In genomic region chr1:16199157-16199501, GRCh38 we compare ENCODE assay signal across 14 cellular contexts. TPM values are rescaled to one million over a fixed set of nuclear protein-coding genes. Genes with fewer than 3 reads are reported as not detected.
A peak's percentile ranks its signal among the peaks of the same experiment; 100 is the strongest.
DNase-seq lines count a peak whose midpoint lies in the region; ATAC-seq and TF ChIP-seq lines count a peak whose summit lies in the region.
"Had no signal": no experiment of that assay in that cellular context is flagged by ENCODE, and none has a peak within 500 bp of the region (broad histone marks: within the 10 kb centered on the region; RNA-seq: fewer than 3 reads in every experiment).

No MANE protein-coding gene starts in this region.

- H3K4me3 Mint-ChIP-seq in activated CD8-positive, alpha-beta T cell treated with anti-CD3 and anti-CD28 coated beads for 36 hours, result no peak overlapping the region
- H3K4me3 Mint-ChIP-seq in memory B cell, result no peak overlapping the region
- H3K4me3 Mint-ChIP-seq: CD8-positive, alpha-beta memory T cell had no signal

- no peak for DNase-seq in activated naive CD4-positive, alpha-beta T cell treated with anti-CD3 and anti-CD28 coated beads, Interleukin-2, amount 50 U/mL, for 72 hours (ENCODE audit: low spot score in 2 of 2)
- no peak for DNase-seq in activated naive CD4-positive, alpha-beta T cell (lab: John Stamatoyannopoulos, UW)
- no peak for DNase-seq in activated CD8-positive, alpha-beta T cell treated with anti-CD3 and anti-CD28 coated beads for 36 hours
- DNase-seq in memory B cell (ENCODE audit: low spot score in 2 of 2) (no peak), NCI-H82 treated with DMSO at 0.1 percent for 48 hours (lab: John Stamatoyannopoulos, UW; ENCODE audit: unreplicated experiment) (no peak), NCI-H345 treated with DMSO at 0.1 percent for 48 hours (lab: John Stamatoyannopoulos, UW; ENCODE audit: unreplicated experiment) (no peak), DMS153 (lab: John Stamatoyannopoulos, UW) (no peak)
- DNase-seq: AML-193; CD8-positive, alpha-beta memory T cell; NCI-H1092 treated with DMSO at 0.1 percent for 48 hours; NCI-H1694; NCI-H2107; NCI-H345; Right ventricle myocardium superior had no signal

- no peaks in the 10 kb centered on the region for H3K27me3 Mint-ChIP-seq in activated CD8-positive, alpha-beta T cell treated with anti-CD3 and anti-CD28 coated beads for 36 hours
- H3K27me3 Mint-ChIP-seq in memory B cell, result no peaks in the 10 kb centered on the region
- H3K27me3 Mint-ChIP-seq: CD8-positive, alpha-beta memory T cell had no signal

- no peak for TF ChIP-seq CTCF in activated CD8-positive, alpha-beta T cell treated with anti-CD3 and anti-CD28 coated beads for 36 hours (IDR thresholded peaks at IDR 0.05)

- ATAC-seq in activated naive CD4-positive, alpha-beta T cell treated with anti-CD3 and anti-CD28 coated beads, Interleukin-2, amount 50 U/mL, for 72 hours, result no peak
- peak; percentile 56 for ATAC-seq in activated CD8-positive, alpha-beta T cell treated with anti-CD3 and anti-CD28 coated beads for 36 hours
- no peak for ATAC-seq in memory B cell (ENCODE audit: low read depth)

- CTCF ChIA-PET in activated CD8-positive, alpha-beta T cell treated with anti-CD3 and anti-CD28 coated beads for 36 hours (lab: Charles Lee), result interaction anchor here (0.9 to 1.4 kb wide), 3 partner anchors 10 to 116 kb away, joined by 3 to 5 read pairs (median 4); partner anchors contain the start of gene CPLANE2

- H3K4me1 Mint-ChIP-seq in activated CD8-positive, alpha-beta T cell treated with anti-CD3 and anti-CD28 coated beads for 36 hours (ENCODE audit: low read depth), result peaks cover 6% of the 10 kb centered on the region
- peaks cover 5% of the 10 kb centered on the region for H3K4me1 Mint-ChIP-seq in memory B cell

- no peaks in the 10 kb centered on the region for H3K36me3 Mint-ChIP-seq in activated naive CD4-positive, alpha-beta T cell treated with anti-CD3 and anti-CD28 coated beads, Interleukin-2, amount 50 U/mL, for 72 hours
- peaks cover 3% of the 10 kb centered on the region for H3K36me3 Mint-ChIP-seq in activated CD8-positive, alpha-beta T cell treated with anti-CD3 and anti-CD28 coated beads for 36 hours (ENCODE audit: low read depth)
- H3K36me3 Mint-ChIP-seq in memory B cell, result peaks cover 13% of the 10 kb centered on the region

- POLR2A ChIA-PET in activated CD8-positive, alpha-beta T cell treated with anti-CD3 and anti-CD28 coated beads for 36 hours (lab: Charles Lee), result no interaction called here

- H3K27ac Mint-ChIP-seq in activated naive CD4-positive, alpha-beta T cell treated with anti-CD3 and anti-CD28 coated beads, Interleukin-2, amount 50 U/mL, for 72 hours, result peak overlapping the region; percentile 2 to 40
- H3K27ac Mint-ChIP-seq in activated CD8-positive, alpha-beta T cell treated with anti-CD3 and anti-CD28 coated beads for 36 hours, result no peak overlapping the region
- H3K27ac Mint-ChIP-seq in memory B cell, result peak overlapping the region; percentile 4

- H3K9me3 Mint-ChIP-seq in activated naive CD4-positive, alpha-beta T cell treated with anti-CD3 and anti-CD28 coated beads, Interleukin-2, amount 50 U/mL, for 72 hours, result no peaks in the 10 kb centered on the region
- H3K9me3 Mint-ChIP-seq in activated CD8-positive, alpha-beta T cell treated with anti-CD3 and anti-CD28 coated beads for 36 hours, result no peaks in the 10 kb centered on the region
- no peaks in the 10 kb centered on the region for H3K9me3 Mint-ChIP-seq in memory B cell
- H3K9me3 Mint-ChIP-seq: CD8-positive, alpha-beta memory T cell had no signal

- intact Hi-C loops in activated CD8-positive, alpha-beta T cell treated with anti-CD3 and anti-CD28 coated beads for 36 hours (cut with micrococcal nuclease), result no loop called here

RNA-seq across cellular contexts. Expression of gene ARHGEF19, which starts 13.3 kb away (rescaled TPM):
- 10 to 100 TPM in 1 of 2 donors, 1 to 10 TPM in 1; 8.4 to 10.1 TPM for total RNA-seq in activated naive CD4-positive, alpha-beta T cell treated with anti-CD3 and anti-CD28 coated beads, Interleukin-2, amount 50 U/mL, for 72 hours
- total RNA-seq in activated CD8-positive, alpha-beta T cell treated with anti-CD3 and anti-CD28 coated beads for 36 hours, result 1 to 10 TPM; 5.7 to 7.4 TPM

RNA-seq across cellular contexts. Expression of gene CPLANE2, which starts 37.9 kb away (rescaled TPM):
- total RNA-seq in activated naive CD4-positive, alpha-beta T cell treated with anti-CD3 and anti-CD28 coated beads, Interleukin-2, amount 50 U/mL, for 72 hours, result 1 to 10 TPM; 3.0 to 4.2 TPM
- total RNA-seq in activated CD8-positive, alpha-beta T cell treated with anti-CD3 and anti-CD28 coated beads for 36 hours, result 1 to 10 TPM; 1.2 to 1.4 TPM

RNA-seq across cellular contexts. Expression of gene EPHA2, which starts 43.3 kb away (rescaled TPM):
- total RNA-seq in activated naive CD4-positive, alpha-beta T cell treated with anti-CD3 and anti-CD28 coated beads, Interleukin-2, amount 50 U/mL, for 72 hours, result under 1 TPM; 0.07 to 0.16 TPM
- not detected for total RNA-seq in activated CD8-positive, alpha-beta T cell treated with anti-CD3 and anti-CD28 coated beads for 36 hours
- total RNA-seq: CD8-positive, alpha-beta memory T cell had no signal
